1 cellular context compared by ENCODE assay signal in genomic region chrX:1578511-1579173, GRCh38.
TF ChIP-seq lines count a peak whose summit lies in the region.

No MANE protein-coding gene starts in this region.

TF ChIP-seq in GM12891, 5 proteins besides CTCF, POLR2A, EP300 and RAD21:
- peak; percentile 41; the same call in 1 of the 2 replicates for TF ChIP-seq POU2F2 (IDR thresholded peaks at IDR 0.05; ENCODE audit: low read depth, low read length)
- TF ChIP-seq TAF1 (IDR thresholded peaks at IDR 0.05; ENCODE audit: low read depth, low read length), result no peak
